ENCODE assay signal across 13 cellular contexts in genomic region chr6:13413466-13413862, GRCh38.
DNase-seq lines count a peak whose midpoint lies in the region; ATAC-seq, FAIRE-seq and TF ChIP-seq lines count a peak whose summit lies in the region.
"Had no signal": no experiment of that assay in that cellular context is flagged by ENCODE, and none has a peak within 500 bp of the region (broad histone marks: within the 10 kb centered on the region; RNA-seq: fewer than 3 reads in every experiment).

No MANE protein-coding gene starts in this region.

- intact Hi-C loops in HepG2 (cut with micrococcal nuclease; ENCODE audit: unreplicated experiment) (no loop called here), thyroid gland (cut with DNase I) (no loop called here)

- H3K9me3 ChIP-seq in Karpas-422 (ENCODE audit: low read length) (no peaks in the 10 kb centered on the region), HepG2 (ENCODE audit: low read length) (no peaks in the 10 kb centered on the region), thyroid gland (no peaks in the 10 kb centered on the region)
- H3K9me3 ChIP-seq: SJSA1 had no signal

- CTCF ChIA-PET in HepG2 (lab: Yijun Ruan, JAX; ENCODE audit: low intra/inter-chr PET ratio, low total read pairs), result no interaction called here

- ATAC-seq in HepG2 (peak; percentile 87), HG03521 (IDR thresholded peaks at IDR 0.05; ENCODE audit: unreplicated experiment) (no peak)
- ATAC-seq in activated naive CD4-positive, alpha-beta T cell treated with anti-CD3 and anti-CD28 coated beads, Interleukin-2, amount 50 U/mL, for 72 hours, result no peak

- peaks cover 5 to 7% of the 10 kb centered on the region in 2 donors for H3K9me3 Mint-ChIP-seq in activated naive CD4-positive, alpha-beta T cell treated with anti-CD3 and anti-CD28 coated beads, Interleukin-2, amount 50 U/mL, for 72 hours
- H3K9me3 Mint-ChIP-seq: activated B cell treated with CpG ODN at 0.5 μM for 24 hours had no signal

- H3K27me3 ChIP-seq in Karpas-422 (ENCODE audit: low read length) (no peaks in the 10 kb centered on the region), HepG2 (ENCODE audit: control insufficient read depth in 1 of 2, insufficient read depth in 2 of 2, low read length in 2 of 2) (no peaks in the 10 kb centered on the region), thyroid gland (no peaks in the 10 kb centered on the region)
- H3K27me3 ChIP-seq: cardiac muscle cell, SJSA1 had no signal

- POLR2A ChIA-PET in HepG2 (lab: Yijun Ruan, JAX), result interaction anchor here (0.5 to 3.2 kb wide), 11 partner anchors 9 to 202 kb away, joined by 3 to 25 read pairs (median 4); partner anchors contain the start of genes GFOD1, NOL7, SIRT5 and TBC1D7

- no peak for TF ChIP-seq CTCF in epithelial cell of proximal tubule (conservative IDR thresholded peaks at IDR 0.05; ENCODE audit: low read depth, low read length)
- no peak for TF ChIP-seq CTCF in HepG2 (CRISPR knock-in tag; IDR thresholded peaks at IDR 0.05)
- TF ChIP-seq CTCF in thyroid gland (IDR thresholded peaks at IDR 0.05), result no peak

- H3K4me2 ChIP-seq in Karpas-422 (ENCODE audit: low read depth, low read length, poor library complexity, severe bottlenecking) (no peak overlapping the region), HepG2 (ENCODE audit: low read depth, low read length) (peak overlapping the region; percentile 73)

- no TSS peak for BruUV-seq in HepG2 (replicated peaks; lab: Mats Ljungman, UMichigan)

- H3K36me3 ChIP-seq in Karpas-422 (ENCODE audit: insufficient read depth, low read length), result peaks cover 6% of the 10 kb centered on the region; the same call in 1 of the 2 replicates
- H3K36me3 ChIP-seq in HepG2 (replicated peaks in 1 of 2; ENCODE audit: control insufficient read depth in 1 of 2, insufficient read depth in 2 of 2, low read length in 2 of 2), result no peaks in the 10 kb centered on the region
- no peaks in the 10 kb centered on the region for H3K36me3 ChIP-seq in thyroid gland
- H3K36me3 ChIP-seq: cardiac muscle cell, SJSA1 had no signal

- no peak overlapping the region for H2AFZ ChIP-seq in Karpas-422 (ENCODE audit: low read length)
- no peak overlapping the region for H2AFZ ChIP-seq in HepG2 (ENCODE audit: low read length)

- TF ChIP-seq RAD21 in HepG2 (CRISPR knock-in tag; IDR thresholded peaks at IDR 0.05), result no peak

- H3K27ac ChIP-seq in Karpas-422 (ENCODE audit: low read length), result peak overlapping the region; percentile 36; the same call in 1 of the 2 replicates
- H3K27ac ChIP-seq in HepG2 (ENCODE audit: extremely low read length, insufficient read depth, low read length), result peak overlapping the region; percentile 58
- peak overlapping the region in 2 of 3 donors; percentile 31 to 48 for H3K27ac ChIP-seq in thyroid gland
- H3K27ac ChIP-seq: cardiac muscle cell, SJSA1 had no signal

- peak; percentile 98 for FAIRE-seq in HepG2 (lab: Jason Lieb, UNC)
- no peak for FAIRE-seq in HTR-8/SVneo (lab: Jason Lieb, UNC)
- FAIRE-seq: kidney had no signal

- WGBS in HepG2 (ENCODE audit: low lambda C conversion rate), result 0% methylated on average over 3 of the region's 3 CpGs
- WGBS in thyroid gland, 2 donors, result 72 to 74% methylated on average over 3 of the region's 3 CpGs

- DNase-seq in Karpas-422, result no peak
- DNase-seq in epithelial cell of proximal tubule (ENCODE audit: low read depth), result peak; percentile 64
- DNase-seq in HepG2 (ENCODE audit: low spot score), result peak; percentile 92
- DNase-seq in thyroid gland, result peak in 1 of 2 donors; percentile 27
- DNase-seq in activated naive CD4-positive, alpha-beta T cell treated with anti-CD3 and anti-CD28 coated beads, Interleukin-2, amount 50 U/mL, for 72 hours (ENCODE audit: low spot score in 2 of 2), result no peak
- DNase-seq in HTR-8/SVneo (ENCODE audit: insufficient read length, low spot score), result no peak
- DNase-seq: activated B cell treated with CpG ODN at 0.5 μM for 24 hours; Calu3; kidney; stimulated activated naive CD4-positive, alpha-beta T cell treated with Interleukin-2 at 50 U/mL for 16 hours had no signal

- no peak overlapping the region for H3K27ac Mint-ChIP-seq in activated naive CD4-positive, alpha-beta T cell treated with anti-CD3 and anti-CD28 coated beads, Interleukin-2, amount 50 U/mL, for 72 hours
- H3K27ac Mint-ChIP-seq: activated B cell treated with CpG ODN at 0.5 μM for 24 hours had no signal

- in situ Hi-C loops in HepG2 (cut with HindIII; ENCODE audit: extremely low pct_ligation_motif_present, low pct_unique_long_range_greater_than_20kb), result loop anchor here (5.0 kb wide), 1 partner anchor 69 kb away; no protein-coding TSS in a partner anchor

- no peaks in the 10 kb centered on the region for H4K20me1 ChIP-seq in Karpas-422 (ENCODE audit: insufficient read depth, low read depth, low read length)
- H4K20me1 ChIP-seq in HepG2 (ENCODE audit: insufficient read depth, low read length), result no peaks in the 10 kb centered on the region

- TF ChIP-seq POLR2A in HepG2 (IDR thresholded peaks at IDR 0.05; ENCODE audit: insufficient read depth in 1 of 2, low read depth in 2 of 2, low read length in 2 of 2) (peak in 1 of 2 experiments; percentile 58; a peak in 2 of 4 replicates), thyroid gland (IDR thresholded peaks at IDR 0.05) (no peak)

- no peak overlapping the region for H3K4me3 ChIP-seq in Karpas-422 (ENCODE audit: low read length)
- H3K4me3 ChIP-seq in epithelial cell of proximal tubule (ENCODE audit: low read depth, low read length), result no peak overlapping the region
- H3K4me3 ChIP-seq in HepG2 (replicated peaks in 1 of 3; ENCODE audit: insufficient read depth in 1 of 3, low read depth in 2 of 3, low read length in 3 of 3), result peak overlapping the region in 1 of 3 experiments; percentile 45; a peak in 1 of 6 replicates
- no peak overlapping the region for H3K4me3 ChIP-seq in thyroid gland (replicated peaks in 1 of 3)
- H3K4me3 ChIP-seq: cardiac muscle cell, SJSA1 had no signal

- H3K4me1 ChIP-seq in Karpas-422 (ENCODE audit: low read length), result peaks cover 35% of the 10 kb centered on the region
- peaks cover 83% of the 10 kb centered on the region for H3K4me1 ChIP-seq in HepG2 (ENCODE audit: insufficient read depth, low read length)
- peaks cover 16 to 35% of the 10 kb centered on the region in 2 donors for H3K4me1 ChIP-seq in thyroid gland
- H3K4me1 ChIP-seq: SJSA1 had no signal

- H3K9ac ChIP-seq in Karpas-422 (ENCODE audit: low read length), result no peak overlapping the region
- peak overlapping the region; percentile 56 for H3K9ac ChIP-seq in HepG2 (ENCODE audit: insufficient read depth, low read depth, low read length)

- no peaks in the 10 kb centered on the region for H3K9me2 ChIP-seq in Karpas-422 (replicated peaks; ENCODE audit: insufficient read depth, low read length)

- H3K36me3 Mint-ChIP-seq in activated naive CD4-positive, alpha-beta T cell treated with anti-CD3 and anti-CD28 coated beads, Interleukin-2, amount 50 U/mL, for 72 hours, result peaks cover 5 to 11% of the 10 kb centered on the region in 2 donors

- H3K79me2 ChIP-seq in Karpas-422 (ENCODE audit: low read length) (peaks cover 81% of the 10 kb centered on the region), HepG2 (ENCODE audit: insufficient read depth, low read length) (no peaks in the 10 kb centered on the region)

- TF ChIP-seq EP300 in HepG2 (IDR thresholded peaks at IDR 0.05; ENCODE audit: low read depth in 2 of 2, low read length in 2 of 2), result peak; percentile 90 to 95
- peak; percentile 91 for TF ChIP-seq EP300 in HepG2 (CRISPR knock-in tag; IDR thresholded peaks at IDR 0.05; ENCODE audit: borderline replicate concordance)

TF ChIP-seq in HepG2, 621 proteins besides CTCF, POLR2A, EP300 and RAD21 (continues in another document):
- TF ChIP-seq ZNF121 (CRISPR knock-in tag; IDR thresholded peaks at IDR 0.05) (peak; percentile 47), ZNF609 (CRISPR knock-in tag; IDR thresholded peaks at IDR 0.05; ENCODE audit: borderline replicate concordance) (peak; percentile 78; the same call in 1 of the 2 replicates)

Comparison
In these comparisons a context has a peak if more than half of its experiments do, and no peak if none do; other contexts are left out.
1. DNase-seq: peak in epithelial cell of proximal tubule (single experiment) and HepG2 (single experiment); none in Karpas-422 (single experiment), activated naive CD4-positive, alpha-beta T cell treated with anti-CD3 and anti-CD28 coated beads, Interleukin-2, amount 50 U/mL, for 72 hours (0 of 2) and HTR-8/SVneo (single experiment).
2. Peak in every context shown above with its lines, with median percentiles within 50 percentile points of each other: H3K27ac ChIP-seq.